1 cellular context compared by ENCODE assay signal in genomic region chr12:2890388-2891239, GRCh38.
A peak's percentile ranks its signal among the peaks of the same experiment; 100 is the strongest.
TF ChIP-seq lines count a peak whose summit lies in the region.

Gene TULP3 (plus strand): TSS chr12:2890891. CDS start chr12:2890948, 57 bp downstream.

TF ChIP-seq in IMR-90, 13 proteins besides CTCF, POLR2A, EP300 and RAD21 (continued from another document):
- TF ChIP-seq NFE2L2 (IDR thresholded peaks at IDR 0.05; ENCODE audit: low read depth, low read length) (no peak), MAZ (IDR thresholded peaks at IDR 0.05; ENCODE audit: borderline replicate concordance, low read depth, low read length) (peak; percentile 78; the same call in 1 of the 2 replicates), RCOR1 (IDR thresholded peaks at IDR 0.05; ENCODE audit: insufficient replicate concordance, low read length) (no peak)
